Comparison of ENCODE assay signal across 17 cellular contexts in the genomic region with DNA sequence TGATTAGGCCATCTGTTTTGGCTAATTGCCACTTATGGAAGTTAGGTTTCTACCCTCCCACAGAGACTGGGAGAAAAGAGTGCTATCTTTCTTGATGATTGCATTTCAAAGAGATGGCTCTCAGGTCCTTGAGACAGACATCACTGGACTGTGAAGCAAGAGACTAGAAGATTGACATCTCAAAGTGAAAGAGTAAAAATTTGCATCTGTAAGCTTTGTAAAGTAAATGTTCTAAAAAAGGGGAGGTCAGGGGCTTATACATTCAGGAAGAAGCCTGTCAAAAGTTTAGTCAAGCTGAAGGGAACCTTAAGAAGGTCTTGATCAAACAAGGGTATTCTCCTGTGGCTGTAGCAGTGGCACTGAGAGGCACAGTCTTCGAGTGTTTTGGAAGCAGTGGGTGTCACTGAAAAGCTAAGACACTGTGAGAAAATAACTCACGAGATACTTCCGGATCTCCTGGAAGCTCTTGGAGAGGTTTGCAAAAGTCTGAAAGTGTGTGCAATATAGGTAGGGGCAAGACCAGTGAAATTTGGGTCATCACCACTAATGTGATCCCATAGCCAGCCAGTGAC.
DNase-seq lines count a peak whose midpoint lies in the region; ATAC-seq and TF ChIP-seq lines count a peak whose summit lies in the region.
"Had no signal": no experiment of that assay in that cellular context is flagged by ENCODE, and none has a peak within 500 bp of the region (broad histone marks: within the 10 kb centered on the region; RNA-seq: fewer than 3 reads in every experiment).

No MANE protein-coding gene starts in this region.

- no peak overlapping the region for H3K4me3 ChIP-seq in OCI-LY7 (ENCODE audit: low read depth, low read length, poor library complexity, severe bottlenecking)
- H3K4me3 ChIP-seq: A549, cardiac muscle cell, psoas muscle, SK-N-MC, transverse colon had no signal

- no peaks in the 10 kb centered on the region for H3K9me3 Mint-ChIP-seq in activated naive CD8-positive, alpha-beta T cell treated with anti-CD3 and anti-CD28 coated beads for 36 hours

- H3K36me3 ChIP-seq in OCI-LY7 (ENCODE audit: insufficient read depth, low read length), result no peaks in the 10 kb centered on the region
- H3K36me3 ChIP-seq: cardiac muscle cell, transverse colon, WERI-Rb-1 had no signal

- no peak overlapping the region for H3K4me3 Mint-ChIP-seq in activated naive CD8-positive, alpha-beta T cell treated with anti-CD3 and anti-CD28 coated beads for 36 hours

- no peaks in the 10 kb centered on the region for H3K9me3 ChIP-seq in OCI-LY7 (ENCODE audit: low read length)
- H3K9me3 ChIP-seq: A549, psoas muscle, transverse colon had no signal

- no peaks in the 10 kb centered on the region for H4K20me1 ChIP-seq in OCI-LY7 (ENCODE audit: insufficient read depth, low read length)

- CTCF ChIA-PET in OCI-LY7 (lab: Charles Lee; ENCODE audit: unreplicated experiment), result no interaction called here

- no peaks in the 10 kb centered on the region for H3K79me2 ChIP-seq in OCI-LY7 (ENCODE audit: insufficient read depth, low read depth, low read length)

- no TSS peak for BruUV-seq in OCI-LY7 (replicated peaks; lab: Mats Ljungman, UMichigan)

- no peaks in the 10 kb centered on the region for H3K4me1 Mint-ChIP-seq in activated naive CD8-positive, alpha-beta T cell treated with anti-CD3 and anti-CD28 coated beads for 36 hours

- TF ChIP-seq CTCF in GM10266 (IDR thresholded peaks at IDR 0.05; ENCODE audit: control insufficient read depth, insufficient read depth, low read depth, missing control alignments) (no peak), OCI-LY7 (conservative IDR thresholded peaks at IDR 0.05; ENCODE audit: low read length) (no peak)

- intact Hi-C loops in OCI-LY7 (cut with micrococcal nuclease; ENCODE audit: unreplicated experiment), result no loop called here

- H3K27me3 Mint-ChIP-seq in activated naive CD8-positive, alpha-beta T cell treated with anti-CD3 and anti-CD28 coated beads for 36 hours, result no peaks in the 10 kb centered on the region

- POLR2A ChIA-PET in OCI-LY7 (lab: Charles Lee), result interaction anchor here (0.7 kb wide), 1 partner anchor 27 kb away, joined by 4 read pairs; no protein-coding TSS in a partner anchor

- no peak overlapping the region for H3K27ac ChIP-seq in OCI-LY7 (ENCODE audit: low read depth, low read length, poor library complexity, severe bottlenecking)
- H3K27ac ChIP-seq: A549, cardiac muscle cell, KMS-11, psoas muscle, SK-N-MC, transverse colon, WERI-Rb-1 had no signal

- H3K27ac Mint-ChIP-seq in activated naive CD8-positive, alpha-beta T cell treated with anti-CD3 and anti-CD28 coated beads for 36 hours, result no peak overlapping the region

- in situ Hi-C loops in ACHN (cut with HindIII; ENCODE audit: low pct_ligation_motif_present, low pct_unique_long_range_greater_than_20kb, low sequenced_read_pairs), result no loop called here

- no peak overlapping the region for H3K4me2 ChIP-seq in OCI-LY7 (ENCODE audit: low read length)
- H3K4me2 ChIP-seq: A549, KMS-11 had no signal

- H3K4me1 ChIP-seq in OCI-LY7 (ENCODE audit: insufficient read depth, low read length, poor library complexity, severe bottlenecking), result no peaks in the 10 kb centered on the region
- H3K4me1 ChIP-seq: A549, psoas muscle, transverse colon had no signal

- ATAC-seq in GM19351 (IDR thresholded peaks at IDR 0.05; ENCODE audit: unreplicated experiment) (peak; percentile 64), HG02678 (IDR thresholded peaks at IDR 0.05; ENCODE audit: unreplicated experiment) (peak; percentile 50), HG03565 (IDR thresholded peaks at IDR 0.05; ENCODE audit: unreplicated experiment) (peak; percentile 43)
- ATAC-seq: A549, psoas muscle had no signal

- H2AFZ ChIP-seq in OCI-LY7 (ENCODE audit: low read length), result no peak overlapping the region

- no peaks in the 10 kb centered on the region for H3K36me3 Mint-ChIP-seq in activated naive CD8-positive, alpha-beta T cell treated with anti-CD3 and anti-CD28 coated beads for 36 hours

- no peaks in the 10 kb centered on the region for H3K9me2 ChIP-seq in OCI-LY7 (ENCODE audit: insufficient read depth, low read length)

- peak; percentile 6 for DNase-seq in GM10266 (ENCODE audit: extremely low spot score)
- no peak for DNase-seq in mucosa of gallbladder (ENCODE audit: low spot score)
- DNase-seq in OCI-LY7 (ENCODE audit: low spot score), result no peak
- no peak for DNase-seq in activated naive CD8-positive, alpha-beta T cell treated with anti-CD3 and anti-CD28 coated beads for 36 hours
- no peak for DNase-seq in ACHN
- DNase-seq: activated naive CD4-positive, alpha-beta T cell treated with anti-CD3 and anti-CD28 coated beads, Interleukin-2, amount 50 U/mL, for 16 hours; NCI-H187 treated with DMSO at 0.1 percent for 48 hours; psoas muscle; transverse colon; WERI-Rb-1 had no signal
